Comparison of ENCODE assay signal across 1 cellular context in genomic region chr17:18129041-18129502, GRCh38.
TF ChIP-seq lines count a peak whose summit lies in the region.

No MANE protein-coding gene starts in this region.

TF ChIP-seq in H1, 55 proteins besides CTCF, POLR2A, EP300 and RAD21:
- TF ChIP-seq HDAC6 (IDR thresholded peaks at IDR 0.05; ENCODE audit: low read depth, low read length) (no peak), SAP30 (IDR thresholded peaks at IDR 0.05; ENCODE audit: insufficient read depth, insufficient replicate concordance, low read length) (no peak), KDM4A (IDR thresholded peaks at IDR 0.05; ENCODE audit: low read depth, low read length, severe bottlenecking) (no peak), RFX5 (IDR thresholded peaks at IDR 0.05; ENCODE audit: borderline replicate concordance, low read depth, low read length) (no peak), TCF12 (IDR thresholded peaks at IDR 0.05; ENCODE audit: low read depth, low read length) (no peak), JUN (IDR thresholded peaks at IDR 0.05; ENCODE audit: low read depth, low read length) (no peak)
- TF ChIP-seq, protein P1, sequence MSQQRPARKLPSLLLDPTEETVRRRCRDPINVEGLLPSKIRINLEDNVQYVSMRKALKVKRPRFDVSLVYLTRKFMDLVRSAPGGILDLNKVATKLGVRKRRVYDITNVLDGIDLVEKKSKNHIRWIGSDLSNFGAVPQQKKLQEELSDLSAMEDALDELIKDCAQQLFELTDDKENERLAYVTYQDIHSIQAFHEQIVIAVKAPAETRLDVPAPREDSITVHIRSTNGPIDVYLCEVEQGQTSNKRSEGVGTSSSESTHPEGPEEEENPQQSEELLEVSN (IDR thresholded peaks at IDR 0.05), result no peak
